ENCODE assay signal across 8 cellular contexts in genomic region chr5:60522299-60522915, GRCh38.
DNase-seq lines count a peak whose midpoint lies in the region; ATAC-seq lines count a peak whose summit lies in the region.

No MANE protein-coding gene starts in this region.

- DNase-seq in iris pigment epithelial cell (ENCODE audit: low read depth) = peak; percentile 82
- no peak for DNase-seq in NCI-H2029 treated with DMSO at 0.1 percent for 48 hours (lab: John Stamatoyannopoulos, UW)
- no peak for DNase-seq in DMS153 (lab: John Stamatoyannopoulos, UW)
- no peak for DNase-seq in NCI-H2227 (lab: John Stamatoyannopoulos, UW; ENCODE audit: unreplicated experiment)
- no peak for DNase-seq in NCI-H1417 treated with DMSO at 0.1 percent for 48 hours (lab: John Stamatoyannopoulos, UW)

- peak; percentile 88 for ATAC-seq in GM18502 (IDR thresholded peaks at IDR 0.05; ENCODE audit: poor library complexity, unreplicated experiment)
- peak; percentile 89 for ATAC-seq in GM21619 (IDR thresholded peaks at IDR 0.05; ENCODE audit: unreplicated experiment)
- ATAC-seq in HG03565 (IDR thresholded peaks at IDR 0.05; ENCODE audit: unreplicated experiment) = peak; percentile 76
